ENCODE assay signal across 9 cellular contexts in genomic region chr9:16266648-16267276, GRCh38.
DNase-seq lines count a peak whose midpoint lies in the region; ATAC-seq, FAIRE-seq and TF ChIP-seq lines count a peak whose summit lies in the region.
"Had no signal": no experiment of that assay in that cellular context is flagged by ENCODE, and none has a peak within 500 bp of the region (broad histone marks: within the 10 kb centered on the region; RNA-seq: fewer than 3 reads in every experiment).

No MANE protein-coding gene starts in this region.

- no peak for DNase-seq in AG04450 (ENCODE audit: low read depth, low spot score)
- peak; percentile 76 for DNase-seq in GM23338 (ENCODE audit: low spot score)
- peak in 1 of 2 donors; percentile 62 for DNase-seq in ascending aorta (ENCODE audit: low spot score in 2 of 2)
- DNase-seq in HepG2 (ENCODE audit: low spot score) = no peak
- no peak for DNase-seq in NCI-H2171 treated with DMSO at 0.1 percent for 48 hours (lab: John Stamatoyannopoulos, UW)
- no peak for DNase-seq in NOMO-1 treated with DMSO at 0.1 percent for 48 hours (lab: John Stamatoyannopoulos, UW; ENCODE audit: unreplicated experiment)
- no peak for DNase-seq in medulla oblongata (ENCODE audit: extremely low spot score)
- no peak for DNase-seq in NCI-H748 treated with DMSO at 0.1 percent for 48 hours (lab: John Stamatoyannopoulos, UW)
- DNase-seq: activated CD4-positive, alpha-beta T cell treated with anti-CD3 and anti-CD28 coated beads, Interleukin-2, amount 10 ng/mL, durations not matched to agents 7 days and 5 days had no signal

- in situ Hi-C loops in HepG2 (cut with HindIII; ENCODE audit: extremely low pct_ligation_motif_present, low pct_unique_long_range_greater_than_20kb) = no loop called here

- H3K4me3 ChIP-seq in AG04450 (ENCODE audit: low read depth, low read length) (peak overlapping the region; percentile 54; the same call in 1 of the 2 replicates), GM23338 (no peak overlapping the region), ascending aorta (peak overlapping the region in 1 of 2 donors; percentile 56), HepG2 (replicated peaks in 1 of 3; ENCODE audit: insufficient read depth in 1 of 3, low read depth in 2 of 3, low read length in 3 of 3) (no peak overlapping the region; a peak in 1 of 6 replicates)

- H3K36me3 ChIP-seq in GM23338 (ENCODE audit: insufficient read depth) = no peaks in the 10 kb centered on the region
- H3K36me3 ChIP-seq in ascending aorta = no peaks in the 10 kb centered on the region
- H3K36me3 ChIP-seq in HepG2 (replicated peaks in 1 of 2; ENCODE audit: control insufficient read depth in 1 of 2, insufficient read depth in 2 of 2, low read length in 2 of 2) = no peaks in the 10 kb centered on the region

- WGBS in HepG2 (ENCODE audit: low lambda C conversion rate) = 72% methylated on average over 8 of the region's 9 CpGs

- peaks cover 9% of the 10 kb centered on the region for H3K27me3 Mint-ChIP-seq in GM23338 (ENCODE audit: insufficient read depth, low read depth, poor library complexity)
- H3K27me3 Mint-ChIP-seq: activated CD4-positive, alpha-beta T cell treated with anti-CD3 and anti-CD28 coated beads, Interleukin-2, amount 10 ng/mL, durations not matched to agents 7 days and 5 days had no signal

- H3K27ac ChIP-seq in AG04450 (ENCODE audit: low read depth, low read length) (no peak overlapping the region), GM23338 (ENCODE audit: low read depth) (no peak overlapping the region), ascending aorta (no peak overlapping the region), HepG2 (ENCODE audit: extremely low read length, insufficient read depth, low read length) (no peak overlapping the region)

- H3K4me3 Mint-ChIP-seq in GM23338 = no peak overlapping the region
- H3K4me3 Mint-ChIP-seq: activated CD4-positive, alpha-beta T cell treated with anti-CD3 and anti-CD28 coated beads, Interleukin-2, amount 10 ng/mL, durations not matched to agents 7 days and 5 days had no signal

- no peak for TF ChIP-seq EP300 in HepG2 (IDR thresholded peaks at IDR 0.05; ENCODE audit: low read depth in 2 of 2, low read length in 2 of 2)
- no peak for TF ChIP-seq EP300 in HepG2 (CRISPR knock-in tag; IDR thresholded peaks at IDR 0.05; ENCODE audit: borderline replicate concordance)

- peaks cover 2% of the 10 kb centered on the region; the same call in 1 of the 3 replicates for H3K9me3 Mint-ChIP-seq in GM23338
- H3K9me3 Mint-ChIP-seq: activated CD4-positive, alpha-beta T cell treated with anti-CD3 and anti-CD28 coated beads, Interleukin-2, amount 10 ng/mL, durations not matched to agents 7 days and 5 days had no signal

- no peaks in the 10 kb centered on the region for H3K9me2 ChIP-seq in GM23338 (ENCODE audit: insufficient read depth)

- H3K79me2 ChIP-seq in GM23338 (replicated peaks; ENCODE audit: insufficient read depth) (no peaks in the 10 kb centered on the region), HepG2 (ENCODE audit: insufficient read depth, low read length) (no peaks in the 10 kb centered on the region)

- no peak for TF ChIP-seq RAD21 in HepG2 (CRISPR knock-in tag; IDR thresholded peaks at IDR 0.05)

- no peak overlapping the region for H3K9ac ChIP-seq in HepG2 (ENCODE audit: insufficient read depth, low read depth, low read length)

- peak; percentile 72 for ATAC-seq in GM23338
- no peak for ATAC-seq in HepG2

- TF ChIP-seq POLR2A in HepG2 (IDR thresholded peaks at IDR 0.05; ENCODE audit: insufficient read depth in 1 of 2, low read depth in 2 of 2, low read length in 2 of 2) = no peak

- H3F3A ChIP-seq in GM23338 (replicated peaks; ENCODE audit: low read depth) = no peaks in the 10 kb centered on the region

- CTCF ChIA-PET in AG04450 (lab: Charles Lee) = interaction anchor here (0.6 to 1.7 kb wide), 4 partner anchors 8 to 24 kb away, joined by 3 to 11 read pairs (median 4); no protein-coding TSS in a partner anchor
- CTCF ChIA-PET in HepG2 (lab: Yijun Ruan, JAX; ENCODE audit: low intra/inter-chr PET ratio, low total read pairs) = no interaction called here

- H3K27me3 ChIP-seq in AG04450 (ENCODE audit: control insufficient read depth, insufficient read depth, low read length) (no peaks in the 10 kb centered on the region), GM23338 (ENCODE audit: insufficient read depth) (no peaks in the 10 kb centered on the region), ascending aorta (no peaks in the 10 kb centered on the region), HepG2 (ENCODE audit: control insufficient read depth in 1 of 2, insufficient read depth in 2 of 2, low read length in 2 of 2) (peaks cover 0 to 6% of the 10 kb centered on the region in 2 experiments; a peak in 2 of 5 replicates)

- H3K36me3 Mint-ChIP-seq in GM23338 (ENCODE audit: low read depth) = no peaks in the 10 kb centered on the region

- peak; percentile 63 for TF ChIP-seq CTCF in AG04450 (IDR thresholded peaks at IDR 0.05; ENCODE audit: low read depth, low read length)
- TF ChIP-seq CTCF in GM23338 (conservative IDR thresholded peaks at IDR 0.05; ENCODE audit: low read depth in 2 of 2) = peak; percentile 92 to 97
- peak in 2 of 3 experiments; percentile 21 to 35 for TF ChIP-seq CTCF in ascending aorta (IDR thresholded peaks at IDR 0.05)
- peak; percentile 43 for TF ChIP-seq CTCF in HepG2 (CRISPR knock-in tag; IDR thresholded peaks at IDR 0.05)

- intact Hi-C loops in ascending aorta (cut with DNase I) = no loop called here
- intact Hi-C loops in HepG2 (cut with micrococcal nuclease; ENCODE audit: unreplicated experiment) = no loop called here

- peaks cover 24% of the 10 kb centered on the region for H3K4me1 Mint-ChIP-seq in GM23338

- BruUV-seq in HepG2 (replicated peaks; lab: Mats Ljungman, UMichigan) = no TSS peak

- POLR2A ChIA-PET in AG04450 (lab: Yijun Ruan, JAX) (interaction anchor here (1.3 kb wide), 1 partner anchor 560 kb away, joined by 3 read pairs; no protein-coding TSS in a partner anchor), HepG2 (lab: Yijun Ruan, JAX) (no interaction called here)

- no peak overlapping the region for H2AFZ ChIP-seq in GM23338
- H2AFZ ChIP-seq in HepG2 (ENCODE audit: low read length) = no peak overlapping the region

- H3K9me3 ChIP-seq in AG04450 (ENCODE audit: control insufficient read depth, insufficient read depth, low read length) = no peaks in the 10 kb centered on the region
- no peaks in the 10 kb centered on the region for H3K9me3 ChIP-seq in ascending aorta
- H3K9me3 ChIP-seq in HepG2 (ENCODE audit: low read length) = no peaks in the 10 kb centered on the region

- peaks cover 8% of the 10 kb centered on the region; the same call in 1 of the 2 replicates for H3K4me1 ChIP-seq in GM23338 (ENCODE audit: insufficient read depth)
- no peaks in the 10 kb centered on the region for H3K4me1 ChIP-seq in ascending aorta
- peaks cover 15% of the 10 kb centered on the region; the same call in 1 of the 2 replicates for H3K4me1 ChIP-seq in HepG2 (ENCODE audit: insufficient read depth, low read length)

- no peak overlapping the region for H3K27ac Mint-ChIP-seq in GM23338
- H3K27ac Mint-ChIP-seq: activated CD4-positive, alpha-beta T cell treated with anti-CD3 and anti-CD28 coated beads, Interleukin-2, amount 10 ng/mL, durations not matched to agents 7 days and 5 days had no signal

- H3K4me2 ChIP-seq in GM23338 (no peak overlapping the region), HepG2 (ENCODE audit: low read depth, low read length) (peak overlapping the region; percentile 69)

- FAIRE-seq in HepG2 (lab: Jason Lieb, UNC) = no peak

- H4K20me1 ChIP-seq in GM23338 (replicated peaks; ENCODE audit: insufficient read depth) (no peaks in the 10 kb centered on the region), HepG2 (ENCODE audit: insufficient read depth, low read length) (no peaks in the 10 kb centered on the region)

TF ChIP-seq in HepG2, 621 proteins besides CTCF, POLR2A, EP300 and RAD21:
- TF ChIP-seq CREB3 (CRISPR knock-in tag; IDR thresholded peaks at IDR 0.05) = no peak
- TF ChIP-seq ZBTB33 (CRISPR knock-in tag; IDR thresholded peaks at IDR 0.05) = peak; percentile 98
- peak; percentile 98 for TF ChIP-seq ZKSCAN1 (IDR thresholded peaks at IDR 0.05; ENCODE audit: low read length)
- no peak for TF ChIP-seq HNRNPL (IDR thresholded peaks at IDR 0.05; ENCODE audit: low read depth, low read length)

Comparison
In these comparisons a context has a peak if more than half of its experiments do, and no peak if none do; other contexts are left out.
1. CTCF ChIP-seq: peak in every context shown above with its lines; median percentile 94 in GM23338; 63 in AG04450; 43 in HepG2; 28 in ascending aorta.